In genomic region chr16:24539295-24539849, GRCh38 we compare ENCODE assay signal across 7 cellular contexts.
DNase-seq lines count a peak whose midpoint lies in the region; ATAC-seq, FAIRE-seq and TF ChIP-seq lines count a peak whose summit lies in the region.

TSS of gene RBBP6 (plus strand) at chr16:24539566. CDS start at chr16:24540627, 1,061 bp downstream.

- ATAC-seq in HG02981 (IDR thresholded peaks at IDR 0.05; ENCODE audit: unreplicated experiment), result peak; percentile 86

- peak; percentile 16 for TF ChIP-seq CTCF in retinal pigment epithelial cell (conservative IDR thresholded peaks at IDR 0.05; ENCODE audit: low read depth, low read length)

- DNase-seq in GM18507 (ENCODE audit: extremely low spot score, insufficient read length, low read depth), result peak; percentile 81
- DNase-seq in NCI-H2029 treated with DMSO at 0.1 percent for 48 hours (lab: John Stamatoyannopoulos, UW), result peak; percentile 86
- peak; percentile 90 for DNase-seq in T-helper 9 cell
- peak; percentile 99 for DNase-seq in astrocyte of the hippocampus (ENCODE audit: low read depth, low spot score)
- DNase-seq in hippocampal formation (lab: John Stamatoyannopoulos, UW), result peak; percentile 92 to 97
- DNase-seq in retinal pigment epithelial cell (ENCODE audit: low read depth), result peak; percentile 88

- peak; percentile 90 for FAIRE-seq in GM18507 (lab: Jason Lieb, UNC)

- H3K4me3 ChIP-seq in retinal pigment epithelial cell (ENCODE audit: low read length), result peak within 1 kb of the TSS; percentile 97

Comparison
In these comparisons a context has a peak if more than half of its experiments do, and no peak if none do; other contexts are left out.
1. Peak in every context shown above with its lines: DNase-seq, ATAC-seq and H3K4me3 ChIP-seq.